ENCODE assay signal across 8 cellular contexts in genomic region chr3:48439820-48440589, GRCh38. TPM values are rescaled to one million over a fixed set of nuclear protein-coding genes. Genes with fewer than 3 reads are reported as not detected.
DNase-seq lines count a peak whose midpoint lies in the region; ATAC-seq and FAIRE-seq lines count a peak whose summit lies in the region.

A gene with protein sequence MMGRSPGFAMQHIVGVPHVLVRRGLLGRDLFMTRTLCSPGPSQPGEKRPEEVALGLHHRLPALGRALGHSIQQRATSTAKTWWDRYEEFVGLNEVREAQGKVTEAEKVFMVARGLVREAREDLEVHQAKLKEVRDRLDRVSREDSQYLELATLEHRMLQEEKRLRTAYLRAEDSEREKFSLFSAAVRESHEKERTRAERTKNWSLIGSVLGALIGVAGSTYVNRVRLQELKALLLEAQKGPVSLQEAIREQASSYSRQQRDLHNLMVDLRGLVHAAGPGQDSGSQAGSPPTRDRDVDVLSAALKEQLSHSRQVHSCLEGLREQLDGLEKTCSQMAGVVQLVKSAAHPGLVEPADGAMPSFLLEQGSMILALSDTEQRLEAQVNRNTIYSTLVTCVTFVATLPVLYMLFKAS (minus strand): TSS chr3:48440119. CDS start chr3:48435128, 4,991 bp downstream.
TSS of gene TMA7 (plus strand) at chr3:48440257. CDS start at chr3:48440297, 40 bp downstream.

- peak; percentile 98 for FAIRE-seq in islet of Langerhans (lab: Jason Lieb, UNC)

- ATAC-seq in GM19043 (IDR thresholded peaks at IDR 0.05; ENCODE audit: low read depth, unreplicated experiment) (peak; percentile 92), HG03378 (IDR thresholded peaks at IDR 0.05; ENCODE audit: unreplicated experiment) (peak; percentile 89)

- DNase-seq in AG20443 (ENCODE audit: low spot score) (peak; percentile 98), NCI-H460 (ENCODE audit: extremely low read depth, low read depth) (peak; percentile 92), cerebellar nuclear complex (lab: John Stamatoyannopoulos, UW) (peak; percentile 92 to 96)
- peak; percentile 97 for DNase-seq in activated CD4-positive, CD25-positive, alpha-beta regulatory T cell treated with anti-CD3 and anti-CD28 coated beads, Interleukin-2, amount 50 U/mL, for 72 hours
- DNase-seq in stimulated activated CD4-positive, alpha-beta T cell treated with anti-CD3 and anti-CD28 coated beads, Interleukin-12 subunit alpha, Interleukin-12 subunit beta, amount 100 ng/mL, for 4 hours: peak; percentile 98

RNA-seq across cellular contexts. Expression of the first gene that starts in this region (rescaled TPM):
- total RNA-seq in NCI-H460 (2014; rRNA removed; shearing (Covaris generic)): 16.2 and 20.5 TPM in 2 replicates
- polyA plus RNA-seq in NCI-H460 (2014; cell fraction: nucleus; rRNA removed): 29.3 and 33.1 TPM in 2 replicates

RNA-seq across cellular contexts. Expression of gene TMA7, which starts in this region (rescaled TPM):
- total RNA-seq in NCI-H460 (2014; rRNA removed; shearing (Covaris generic)): 392 and 447 TPM in 2 replicates
- polyA plus RNA-seq in NCI-H460 (2014; cell fraction: nucleus; rRNA removed): 184 and 285 TPM in 2 replicates

Comparison
In these comparisons a context has a peak if more than half of its experiments do, and no peak if none do; other contexts are left out.
1. Peak in every context shown above with its lines: DNase-seq and ATAC-seq.